In genomic region chr5:73596705-73597328, GRCh38 we compare ENCODE assay signal across 8 cellular contexts. TPM values are rescaled to one million over a fixed set of nuclear protein-coding genes. Genes with fewer than 3 reads are reported as not detected.
DNase-seq lines count a peak whose midpoint lies in the region; ATAC-seq and TF ChIP-seq lines count a peak whose summit lies in the region.

No MANE protein-coding gene starts in this region.

- H3K4me3 ChIP-seq in choroid plexus epithelial cell (ENCODE audit: low read depth, low read length), result no peak overlapping the region
- H3K4me3 ChIP-seq in aorta (ENCODE audit: low read length in 2 of 2), result no peak overlapping the region

- ATAC-seq in GM18861 (IDR thresholded peaks at IDR 0.05; ENCODE audit: unreplicated experiment) (no peak), esophagus mucosa (no peak), aorta (ENCODE audit: low FRiP score) (no peak)

- no peak overlapping the region for H3K27ac ChIP-seq in aorta (ENCODE audit: low read depth in 1 of 2, low read length in 2 of 2)

- DNase-seq in 8988T (peak; percentile 15), ELF-1 (ENCODE audit: low read depth, low spot score) (peak; percentile 11), NCI-H524 (lab: John Stamatoyannopoulos, UW) (peak; percentile 73 to 82), choroid plexus epithelial cell (ENCODE audit: low read depth) (peak; percentile 60), pons (ENCODE audit: low spot score) (peak; percentile 15), aorta (no peak)

- H3K9me3 ChIP-seq in aorta (ENCODE audit: control insufficient read depth, low read length), result no peaks in the 10 kb centered on the region

- no peaks in the 10 kb centered on the region for H3K4me1 ChIP-seq in aorta (ENCODE audit: control insufficient read depth in 1 of 2, insufficient read depth in 2 of 2, low read length in 2 of 2)

- intact Hi-C loops in aorta (cut with DNase I), result loop anchor here in 1 of 2 donors (10.0 kb wide), 1 partner anchor 1058 kb away; no protein-coding TSS in a partner anchor

- H3K36me3 ChIP-seq in aorta (ENCODE audit: control insufficient read depth in 1 of 2, insufficient read depth in 2 of 2, low read length in 1 of 2), result no peaks in the 10 kb centered on the region

- TF ChIP-seq CTCF in choroid plexus epithelial cell (conservative IDR thresholded peaks at IDR 0.05; ENCODE audit: low read depth, low read length), result peak; percentile 63

- no peaks in the 10 kb centered on the region for H3K27me3 ChIP-seq in aorta (ENCODE audit: control insufficient read depth in 1 of 2, insufficient read depth in 2 of 2, low read length in 1 of 2)

RNA-seq across cellular contexts. Expression of gene ARHGEF28, which starts 29.2 kb away (rescaled TPM):
- total RNA-seq in esophagus mucosa (7.8 TPM), aorta (10 to 100 TPM; 18.0 to 27.8 TPM)
- 1 to 10 TPM; 4.8 to 7.5 TPM for polyA plus RNA-seq in aorta

RNA-seq across cellular contexts. Expression of gene UTP15, which starts 31.3 kb away (rescaled TPM):
- total RNA-seq in esophagus mucosa, result 16.9 TPM
- 10 to 100 TPM; 12.4 to 17.0 TPM for total RNA-seq in aorta
- polyA plus RNA-seq in aorta, result 1 to 10 TPM; 5.0 to 8.5 TPM

RNA-seq across cellular contexts. Expression of gene ANKRA2, which starts 31.4 kb away (rescaled TPM):
- total RNA-seq in esophagus mucosa, result 12.9 TPM
- total RNA-seq in aorta, result 10 to 100 TPM; 19.5 to 26.4 TPM
- polyA plus RNA-seq in aorta, result 10 to 100 TPM; 21.8 to 29.9 TPM

Comparison
In these comparisons a context has a peak if more than half of its experiments do, and no peak if none do; other contexts are left out.
1. DNase-seq: peak in 8988T (single experiment), ELF-1 (single experiment), NCI-H524 (2 of 2), choroid plexus epithelial cell (single experiment) and pons (single experiment); none in aorta (0 of 2).